3 cellular contexts compared by ENCODE assay signal in genomic region chr7:13682626-13683025, GRCh38.
"Had no signal": no experiment of that assay in that cellular context is flagged by ENCODE, and none has a peak within 500 bp of the region (broad histone marks: within the 10 kb centered on the region; RNA-seq: fewer than 3 reads in every experiment).

No MANE protein-coding gene starts in this region.

- DNase-seq: GDM1, GF-D8 had no signal

- H3K4me3 ChIP-seq: GM12878 had no signal
